Comparison of ENCODE assay signal across 8 cellular contexts in genomic region chr11:64305075-64305690, GRCh38. TPM values are rescaled to one million over a fixed set of nuclear protein-coding genes. Genes with fewer than 3 reads are reported as not detected.
DNase-seq lines count a peak whose midpoint lies in the region; ATAC-seq, FAIRE-seq and TF ChIP-seq lines count a peak whose summit lies in the region.

ESRRA (plus strand) TSS chr11:64305524; CDS start chr11:64307180, 1,656 bp downstream.

- FAIRE-seq in urothelium cell line (lab: Jason Lieb, UNC): peak; percentile 84

- DNase-seq in NCI-H2029 (lab: John Stamatoyannopoulos, UW) (peak; percentile 99), anterior cingulate cortex (lab: John Stamatoyannopoulos, UW) (peak; percentile 81 to 100 (median 99)), right atrium auricular region (ENCODE audit: low spot score) (peak; percentile 100), pulmonary artery endothelial cell (ENCODE audit: low read depth, low spot score) (peak; percentile 88), urothelium cell line (ENCODE audit: low spot score) (peak; percentile 99)
- DNase-seq in T-helper 2 cell treated with Interferon-gamma antibody and Interleukin-4, amounts not matched to agents 5 μg/mL and 100 μg/mL, for 36 hours (ENCODE audit: low spot score): peak; percentile 100

- H3K9me3 Mint-ChIP-seq in T-helper 2 cell treated with Interferon-gamma antibody and Interleukin-4, amounts not matched to agents 5 μg/mL and 100 μg/mL, for 36 hours: no peaks in the 10 kb centered on the region

- peak within 1 kb of the TSS; percentile 98 for H3K4me3 Mint-ChIP-seq in T-helper 2 cell treated with Interferon-gamma antibody and Interleukin-4, amounts not matched to agents 5 μg/mL and 100 μg/mL, for 36 hours

- peaks cover 11% of the 10 kb centered on the region for H3K36me3 Mint-ChIP-seq in T-helper 2 cell treated with Interferon-gamma antibody and Interleukin-4, amounts not matched to agents 5 μg/mL and 100 μg/mL, for 36 hours (ENCODE audit: low read depth)

- no peaks in the 10 kb centered on the region for H3K9me3 ChIP-seq in right atrium auricular region

- peaks cover 0 to 4% of the 10 kb centered on the region in 2 donors for H3K27me3 ChIP-seq in right atrium auricular region

- H3K4me1 Mint-ChIP-seq in T-helper 2 cell treated with Interferon-gamma antibody and Interleukin-4, amounts not matched to agents 5 μg/mL and 100 μg/mL, for 36 hours (ENCODE audit: low read depth): peaks cover 22% of the 10 kb centered on the region

- H3K4me3 ChIP-seq in right atrium auricular region: peak within 1 kb of the TSS; percentile 82 to 87

- peak; percentile 48 for ATAC-seq in GM18508 (IDR thresholded peaks at IDR 0.05; ENCODE audit: insufficient read depth, unreplicated experiment)
- ATAC-seq in HG02981 (IDR thresholded peaks at IDR 0.05; ENCODE audit: unreplicated experiment): peak; percentile 71

- H3K36me3 ChIP-seq in right atrium auricular region: peaks cover 8% of the 10 kb centered on the region

- TF ChIP-seq CTCF in right atrium auricular region (IDR thresholded peaks at IDR 0.05): no peak

- peak within 1 kb of the TSS; percentile 95 to 97 for H3K27ac ChIP-seq in right atrium auricular region

- H3K27me3 Mint-ChIP-seq in T-helper 2 cell treated with Interferon-gamma antibody and Interleukin-4, amounts not matched to agents 5 μg/mL and 100 μg/mL, for 36 hours (ENCODE audit: low read depth): peaks cover 13% of the 10 kb centered on the region

- H3K27ac Mint-ChIP-seq in T-helper 2 cell treated with Interferon-gamma antibody and Interleukin-4, amounts not matched to agents 5 μg/mL and 100 μg/mL, for 36 hours: peak within 1 kb of the TSS; percentile 94

- peaks cover 0 to 36% of the 10 kb centered on the region in 2 donors for H3K4me1 ChIP-seq in right atrium auricular region

RNA-seq across cellular contexts. Expression of gene ESRRA, which starts in this region (rescaled TPM):
- total RNA-seq in right atrium auricular region: 100 to 1,000 TPM; 164 to 190 TPM
- 40.4 and 50.9 TPM in 2 replicates for total RNA-seq in pulmonary artery endothelial cell

Comparison
In these comparisons a context has a peak if more than half of its experiments do, and no peak if none do; other contexts are left out.
1. Peak in every context shown above with its lines: DNase-seq, ATAC-seq, H3K4me3 ChIP-seq and H3K27ac ChIP-seq.